8 cellular contexts compared by ENCODE assay signal in genomic region chr10:17029581-17030271, GRCh38.
DNase-seq lines count a peak whose midpoint lies in the region; ATAC-seq and TF ChIP-seq lines count a peak whose summit lies in the region.

No MANE protein-coding gene starts in this region.

- CTCF ChIA-PET in Caco-2 (lab: Charles Lee): no interaction called here

- intact Hi-C loops in lower lobe of right lung (cut with DNase I): no loop called here
- intact Hi-C loops in Caco-2 (cut with micrococcal nuclease; ENCODE audit: unreplicated experiment): no loop called here

- no TSS peak for BruUV-seq in Caco-2 (replicated peaks; lab: Mats Ljungman, UMichigan)

- peak overlapping the region in 1 of 2 donors; percentile 8 for H3K4me3 ChIP-seq in cardiac fibroblast (replicated peaks in 1 of 2; ENCODE audit: low read depth in 2 of 2, low read length in 2 of 2)
- H3K4me3 ChIP-seq in lower lobe of right lung: peak overlapping the region; percentile 29
- no peak overlapping the region for H3K4me3 ChIP-seq in Caco-2 (ENCODE audit: low read depth, low read length)

- in situ Hi-C loops in ACHN (cut with HindIII; ENCODE audit: low pct_ligation_motif_present, low pct_unique_long_range_greater_than_20kb, low sequenced_read_pairs): no loop called here

- peaks cover 71% of the 10 kb centered on the region for H3K4me1 ChIP-seq in lower lobe of right lung
- H3K4me1 ChIP-seq in Caco-2: no peaks in the 10 kb centered on the region

- POLR2A ChIA-PET in Caco-2 (lab: Charles Lee): no interaction called here

- peak overlapping the region; percentile 78 for H3K27ac ChIP-seq in lower lobe of right lung

- H3K4me3 Mint-ChIP-seq in type B pancreatic cell: no peak overlapping the region
- no peak overlapping the region for H3K4me3 Mint-ChIP-seq in Caco-2 (ENCODE audit: unreplicated experiment)

- DNase-seq in ACHN: peak; percentile 48
- DNase-seq in HT-29 (ENCODE audit: low spot score): peak; percentile 81
- DNase-seq in activated CD4-positive, CD25-positive, alpha-beta regulatory T cell treated with anti-CD3 and anti-CD28 coated beads, Interleukin-2, amount 50 U/mL, for 72 hours: peak; percentile 57
- DNase-seq in cardiac fibroblast (ENCODE audit: low read depth in 2 of 2): peak; percentile 89 to 92
- peak; percentile 77 for DNase-seq in lower lobe of right lung
- DNase-seq in stimulated activated CD4-positive, alpha-beta T cell treated with anti-CD3 and anti-CD28 coated beads, TNF-alpha, amount 100 ng/mL, for 1 hour (ENCODE audit: low read depth in 3 of 3, low spot score in 1 of 3): peak; percentile 45 to 69 (median 53)
- no peak for DNase-seq in type B pancreatic cell (ENCODE audit: extremely low spot score, unreplicated experiment)
- DNase-seq in Caco-2: no peak

- peak; percentile 68 to 71 for ATAC-seq in lower lobe of right lung

- peaks cover 30% of the 10 kb centered on the region for H3K4me1 Mint-ChIP-seq in type B pancreatic cell (ENCODE audit: unreplicated experiment)
- H3K4me1 Mint-ChIP-seq in Caco-2 (ENCODE audit: low read depth, unreplicated experiment): no peaks in the 10 kb centered on the region

- H3K36me3 Mint-ChIP-seq in type B pancreatic cell: no peaks in the 10 kb centered on the region
- H3K36me3 Mint-ChIP-seq in Caco-2 (ENCODE audit: insufficient read depth, unreplicated experiment): no peaks in the 10 kb centered on the region

- H3K27ac Mint-ChIP-seq in type B pancreatic cell (no peak overlapping the region), Caco-2 (ENCODE audit: unreplicated experiment) (no peak overlapping the region)

- H3K36me3 ChIP-seq in lower lobe of right lung (no peaks in the 10 kb centered on the region), Caco-2 (ENCODE audit: control insufficient read depth, insufficient read depth, low read length) (no peaks in the 10 kb centered on the region)

- H3K9me3 Mint-ChIP-seq in type B pancreatic cell: no peaks in the 10 kb centered on the region
- no peaks in the 10 kb centered on the region for H3K9me3 Mint-ChIP-seq in Caco-2 (ENCODE audit: unreplicated experiment)

- no peak for TF ChIP-seq CTCF in cardiac fibroblast (IDR thresholded peaks at IDR 0.05; ENCODE audit: low read depth, low read length)
- no peak for TF ChIP-seq CTCF in lower lobe of right lung (IDR thresholded peaks at IDR 0.05)
- no peak for TF ChIP-seq CTCF in type B pancreatic cell (conservative IDR thresholded peaks at IDR 0.05)
- TF ChIP-seq CTCF in Caco-2 (IDR thresholded peaks at IDR 0.05; ENCODE audit: insufficient read depth in 1 of 2, low read depth in 1 of 2, low read length in 1 of 2, severe bottlenecking in 1 of 2, unreplicated experiment in 1 of 2): no peak

- H3K27me3 ChIP-seq in lower lobe of right lung (ENCODE audit: low read depth): no peaks in the 10 kb centered on the region
- no peaks in the 10 kb centered on the region for H3K27me3 ChIP-seq in Caco-2 (replicated peaks; ENCODE audit: control insufficient read depth, insufficient read depth, low read length)

- H3K9me3 ChIP-seq in lower lobe of right lung (no peaks in the 10 kb centered on the region), Caco-2 (no peaks in the 10 kb centered on the region)

- H3K27me3 Mint-ChIP-seq in type B pancreatic cell: no peaks in the 10 kb centered on the region
- H3K27me3 Mint-ChIP-seq in Caco-2 (ENCODE audit: insufficient read depth, unreplicated experiment): no peaks in the 10 kb centered on the region

Comparison
In these comparisons a context has a peak if more than half of its experiments do, and no peak if none do; other contexts are left out.
1. DNase-seq: peak in ACHN (single experiment), HT-29 (single experiment), activated CD4-positive, CD25-positive, alpha-beta regulatory T cell treated with anti-CD3 and anti-CD28 coated beads, Interleukin-2, amount 50 U/mL, for 72 hours (single experiment), cardiac fibroblast (2 of 2), lower lobe of right lung (single experiment) and stimulated activated CD4-positive, alpha-beta T cell treated with anti-CD3 and anti-CD28 coated beads, TNF-alpha, amount 100 ng/mL, for 1 hour (3 of 3); none in type B pancreatic cell (single experiment) and Caco-2 (0 of 2).